ENCODE assay signal across 8 cellular contexts in the genomic region with DNA sequence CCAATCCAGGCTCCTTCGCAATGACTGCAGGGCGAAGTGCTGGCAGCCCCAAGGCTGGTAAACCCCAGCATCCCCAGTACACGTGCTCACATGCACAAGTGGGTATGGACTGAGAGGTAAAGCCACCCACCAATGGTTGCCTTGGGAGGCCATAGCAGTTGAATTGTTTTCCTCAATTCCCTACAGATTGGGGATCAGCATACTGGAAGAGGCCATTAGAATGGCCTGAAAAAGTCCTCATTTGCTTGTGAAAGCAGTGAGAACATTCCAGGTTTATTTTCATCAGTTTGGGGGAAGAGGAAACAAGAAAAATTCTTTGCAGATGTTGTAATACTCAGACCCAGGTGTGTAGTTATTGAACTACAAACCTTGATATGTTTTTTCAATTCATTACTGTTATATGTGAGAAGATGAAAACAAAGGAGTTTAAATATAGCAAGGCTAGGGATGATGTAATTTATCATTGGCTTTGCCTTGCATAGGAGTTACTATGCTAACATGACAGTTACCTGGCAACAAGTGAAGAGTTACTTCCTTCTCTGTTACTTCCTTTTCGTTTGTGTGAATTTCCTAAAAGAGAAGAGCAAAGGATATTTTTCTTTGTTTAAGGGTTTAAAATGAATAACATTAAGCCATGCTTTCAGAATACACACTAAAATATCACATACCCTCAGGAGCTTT. TPM values are rescaled to one million over a fixed set of nuclear protein-coding genes. Genes with fewer than 3 reads are reported as not detected.
DNase-seq lines count a peak whose midpoint lies in the region; ATAC-seq, FAIRE-seq and TF ChIP-seq lines count a peak whose summit lies in the region.

No MANE protein-coding gene starts in this region.

- H3K36me3 Mint-ChIP-seq in activated naive CD4-positive, alpha-beta T cell treated with anti-CD3 and anti-CD28 coated beads, Interleukin-2, amount 10 ng/mL, durations not matched to agents 7 days and 5 days: peaks cover 35% of the 10 kb centered on the region

- H3K36me3 ChIP-seq in Karpas-422 (ENCODE audit: insufficient read depth, low read length) (peaks cover 36% of the 10 kb centered on the region), GM12878 (ENCODE audit: control insufficient read depth in 2 of 2, insufficient read depth in 2 of 2, low read length in 1 of 2) (peaks cover 2 to 10% of the 10 kb centered on the region in 2 experiments), MG63 (peaks cover 27% of the 10 kb centered on the region)

- TF ChIP-seq RAD21 in GM12878 (IDR thresholded peaks at IDR 0.05; ENCODE audit: insufficient read depth, low read depth, low read length): no peak

- H3K9ac ChIP-seq in Karpas-422 (ENCODE audit: low read length) (peak overlapping the region; percentile 39; the same call in 1 of the 2 replicates), GM12878 (ENCODE audit: control insufficient read depth, insufficient read depth, low read length) (no peak overlapping the region; the same call in 1 of the 2 replicates)

- H3K4me1 Mint-ChIP-seq in activated naive CD4-positive, alpha-beta T cell treated with anti-CD3 and anti-CD28 coated beads, Interleukin-2, amount 10 ng/mL, durations not matched to agents 7 days and 5 days: peaks cover 37% of the 10 kb centered on the region

- H3K9me3 ChIP-seq in Karpas-422 (ENCODE audit: low read length) (no peaks in the 10 kb centered on the region), GM12878 (replicated peaks; ENCODE audit: control insufficient read depth, insufficient read depth, low read length) (no peaks in the 10 kb centered on the region), MG63 (no peaks in the 10 kb centered on the region)

- no peak for TF ChIP-seq EP300 in GM12878 (IDR thresholded peaks at IDR 0.05; ENCODE audit: borderline replicate concordance in 1 of 2, control insufficient read depth in 1 of 2, low read depth in 2 of 2, low read length in 2 of 2)

- H3K4me1 ChIP-seq in Karpas-422 (ENCODE audit: low read length) (peaks cover 63% of the 10 kb centered on the region), GM12878 (ENCODE audit: control insufficient read depth, insufficient read depth, low read length) (peaks cover 39% of the 10 kb centered on the region)

- ATAC-seq in GM12878: peak; percentile 63

- H3K4me2 ChIP-seq in Karpas-422 (ENCODE audit: low read depth, low read length, poor library complexity, severe bottlenecking) (peak overlapping the region; percentile 24), GM12878 (ENCODE audit: control insufficient read depth, insufficient read depth) (peak overlapping the region; percentile 7; the same call in 1 of the 2 replicates)

- H3K27ac Mint-ChIP-seq in activated naive CD4-positive, alpha-beta T cell treated with anti-CD3 and anti-CD28 coated beads, Interleukin-2, amount 10 ng/mL, durations not matched to agents 7 days and 5 days: peak overlapping the region; percentile 80

- intact Hi-C loops in GM12878 (cut with micrococcal nuclease; ENCODE audit: unreplicated experiment): no loop called here

- CTCF ChIA-PET in activated naive CD4-positive, alpha-beta T cell treated with anti-CD3 and anti-CD28 coated beads, Interleukin-2, amount 10 ng/mL, durations not matched to agents 7 days and 5 days (lab: Charles Lee): interaction anchor here (1.1 kb wide), 1 partner anchor 53 kb away, joined by 3 read pairs; no protein-coding TSS in a partner anchor
- CTCF ChIA-PET in GM12878 (lab: Yijun Ruan, JAX): interaction anchor here (0.7 to 4.6 kb wide), 5 partner anchors 27 to 183 kb away, joined by 3 to 31 read pairs (median 4); no protein-coding TSS in a partner anchor

- TF ChIP-seq POLR2A in GM12878 (IDR thresholded peaks at IDR 0.05; ENCODE audit: low read depth, low read length): no peak

- H4K20me1 ChIP-seq in Karpas-422 (ENCODE audit: insufficient read depth, low read depth, low read length): peaks cover 15% of the 10 kb centered on the region; the same call in 1 of the 2 replicates
- H4K20me1 ChIP-seq in GM12878 (ENCODE audit: control insufficient read depth, insufficient read depth): no peaks in the 10 kb centered on the region

- WGBS in GM12878 (ENCODE audit: insufficient coverage, insufficient replicate concordance, low lambda C conversion rate, missing lambda C conversion rate): 47% methylated on average over 4 of the region's 4 CpGs

- no TSS peak for BruUV-seq in GM12878 (replicated peaks; lab: Mats Ljungman, UMichigan)

- H3K27me3 Mint-ChIP-seq in activated naive CD4-positive, alpha-beta T cell treated with anti-CD3 and anti-CD28 coated beads, Interleukin-2, amount 10 ng/mL, durations not matched to agents 7 days and 5 days: no peaks in the 10 kb centered on the region

- POLR2A ChIA-PET in GM12878 (lab: Charles Lee): interaction anchor here (0.5 to 2.1 kb wide), 7 partner anchors 8 to 537 kb away, joined by 3 to 6 read pairs (median 4); partner anchors contain the start of gene GOLPH3

- no peak overlapping the region for H3K4me3 Mint-ChIP-seq in activated naive CD4-positive, alpha-beta T cell treated with anti-CD3 and anti-CD28 coated beads, Interleukin-2, amount 10 ng/mL, durations not matched to agents 7 days and 5 days

- RAD21 ChIA-PET in GM12878 (lab: Charles Lee; ENCODE audit: unreplicated experiment): interaction anchor here (0.7 to 3.7 kb wide), 8 partner anchors 10 to 214 kb away, joined by 3 to 18 read pairs (median 4); partner anchors contain the start of genes GOLPH3 and MTMR12

- SMC1A ChIA-PET in GM12878 (lab: Charles Lee; ENCODE audit: uncharacterized antibody, unreplicated experiment): interaction anchor here (0.9 to 2.3 kb wide), 10 partner anchors 8 to 119 kb away, joined by 3 to 10 read pairs (median 5); no protein-coding TSS in a partner anchor

- no peak overlapping the region for H3K4me3 ChIP-seq in Karpas-422 (ENCODE audit: low read length)
- H3K4me3 ChIP-seq in GM12878: no peak overlapping the region
- H3K4me3 ChIP-seq in MG63: no peak overlapping the region

- FAIRE-seq in GM12878 (lab: Jason Lieb, UNC) (peak; percentile 92), urothelium cell line (lab: Jason Lieb, UNC) (no peak)

- no peaks in the 10 kb centered on the region for H3K27me3 ChIP-seq in Karpas-422 (ENCODE audit: low read length)
- no peaks in the 10 kb centered on the region for H3K27me3 ChIP-seq in GM12878 (replicated peaks in 1 of 2; ENCODE audit: control insufficient read depth in 2 of 2, insufficient read depth in 2 of 2, low read length in 1 of 2)
- H3K27me3 ChIP-seq in MG63: no peaks in the 10 kb centered on the region

- no peak for TF ChIP-seq CTCF in GM12878 (IDR thresholded peaks at IDR 0.05 in 2 of 3, conservative IDR thresholded peaks at IDR 0.05 in 1 of 3; ENCODE audit: control insufficient read depth in 2 of 3, extremely low read depth in 1 of 3, insufficient read depth in 1 of 3, low read depth in 3 of 3, low read length in 3 of 3)

- H3K79me2 ChIP-seq in Karpas-422 (ENCODE audit: low read length): peaks cover 79% of the 10 kb centered on the region
- H3K79me2 ChIP-seq in GM12878 (ENCODE audit: control insufficient read depth, insufficient read depth, low read length): peaks cover 9% of the 10 kb centered on the region

- H3K9me2 ChIP-seq in Karpas-422 (replicated peaks; ENCODE audit: insufficient read depth, low read length): no peaks in the 10 kb centered on the region

- H2AFZ ChIP-seq in Karpas-422 (ENCODE audit: low read length) (no peak overlapping the region), GM12878 (ENCODE audit: control insufficient read depth, low read depth, low read length) (no peak overlapping the region; the same call in 1 of the 2 replicates)

- in situ Hi-C loops in GM12878 (cut with MboI): no loop called here

- H3K27ac ChIP-seq in Karpas-422 (ENCODE audit: low read length): peak overlapping the region; percentile 90
- H3K27ac ChIP-seq in GM12878 (ENCODE audit: control insufficient read depth, insufficient read depth): peak overlapping the region; percentile 19; the same call in 1 of the 2 replicates

- no peaks in the 10 kb centered on the region for H3K9me3 Mint-ChIP-seq in activated naive CD4-positive, alpha-beta T cell treated with anti-CD3 and anti-CD28 coated beads, Interleukin-2, amount 10 ng/mL, durations not matched to agents 7 days and 5 days

- no peak for DNase-seq in activated naive CD4-positive, alpha-beta T cell treated with anti-CD3 and anti-CD28 coated beads, Interleukin-2, amount 10 ng/mL, durations not matched to agents 7 days and 5 days
- no peak for DNase-seq in activated naive CD4-positive, alpha-beta T cell treated with anti-CD3 and anti-CD28 coated beads, Interleukin-2, amount 50 U/mL, for 16 hours
- peak; percentile 84 for DNase-seq in Karpas-422
- no peak for DNase-seq in GM12878 (ENCODE audit: low read depth, low spot score)
- DNase-seq in kidney tubule cell (ENCODE audit: low spot score): peak; percentile 90
- DNase-seq in MG63: no peak
- no peak for DNase-seq in NCI-H1930 (lab: John Stamatoyannopoulos, UW)
- DNase-seq in urothelium cell line (ENCODE audit: low spot score): no peak

TF ChIP-seq in GM12878, 131 proteins besides CTCF, POLR2A, EP300 and RAD21 (continues in another document):
- TF ChIP-seq SIX5 (IDR thresholded peaks at IDR 0.05; ENCODE audit: low read depth, low read length, severe bottlenecking): no peak
- 0 out of 2 replicates have a peak, but pooled peaks have one; percentile 20 for TF ChIP-seq NBN (IDR thresholded peaks at IDR 0.05)
- peak; percentile 58; the same call in 1 of the 2 replicates for TF ChIP-seq CREB1 (IDR thresholded peaks at IDR 0.05; ENCODE audit: low read depth)
- no peak for TF ChIP-seq CEBPB (IDR thresholded peaks at IDR 0.05; ENCODE audit: borderline replicate concordance in 1 of 2, low read depth in 2 of 2, low read length in 2 of 2)
- no peak for TF ChIP-seq BRCA1 (IDR thresholded peaks at IDR 0.05; ENCODE audit: low read depth, low read length)

RNA-seq across cellular contexts. Expression of gene MTMR12, which starts 36.4 kb away (rescaled TPM):
- total RNA-seq in Karpas-422 (2014; rRNA removed; shearing (Covaris generic); ENCODE audit: low replicate concordance): 63.4 and 126 TPM in 2 replicates
- 50.7 and 65.2 TPM in 2 replicates for total RNA-seq in GM12878 (2013; cell fraction: nucleolus; rRNA removed)
- total RNA-seq in GM12878 (2014; rRNA removed): 17.1 and 19.3 TPM in 2 replicates
- total RNA-seq in GM12878 (2014; rRNA removed; fragmentation: Illumina TruSeq; extraction: Trizol): 15.4 and 16.2 TPM in 2 replicates
- 21.7 and 25.7 TPM in 2 replicates for total RNA-seq in GM12878 (2021)
- 6.2 TPM for polyA plus RNA-seq in GM12878 (2011; ENCODE audit: low read depth)
- polyA plus RNA-seq in GM12878 (2011; rRNA removed): 22.9 and 24.7 TPM in 2 replicates
- polyA plus RNA-seq in GM12878 (2011; cell fraction: cytosol; rRNA removed): 13.3 and 15.2 TPM in 2 replicates
- 9.5 and 11.1 TPM in 2 replicates for polyA plus RNA-seq in GM12878 (2011; cell fraction: nucleus; rRNA removed)
- polyA plus RNA-seq in GM12878 (2012): 8.7 TPM in 2 replicates
- polyA plus RNA-seq in GM12878 (2014; fragmentation: Illumina TruSeq; extraction: Trizol): 22.4 and 22.6 TPM in 2 replicates
- 1 to 10 TPM; 5.0 to 8.1 TPM for polyA plus RNA-seq in GM12878 (2014; fragmentation: Nextera tagmentation; extraction: Ambion mirVana)
- 16.0 and 16.5 TPM in 2 replicates for polyA plus RNA-seq in GM12878 (2014; rRNA removed)
- 10 to 100 TPM; 10.8 to 12.7 TPM for polyA plus RNA-seq in GM12878 (2016; fragmentation: Nextera tagmentation; extraction: Ambion mirVana)
- 19.7 and 33.3 TPM in 2 replicates for polyA minus RNA-seq in GM12878 (2011; rRNA and poly(A)+ RNA removed)
- 9.6 and 12.2 TPM in 2 replicates for polyA minus RNA-seq in GM12878 (2011; cell fraction: cytosol; rRNA and poly(A)+ RNA removed)
- 13.5 and 23.0 TPM in 2 replicates for polyA minus RNA-seq in GM12878 (2011; cell fraction: nucleus; rRNA and poly(A)+ RNA removed)
- total RNA-seq in MG63 (2014; rRNA removed; shearing (Covaris generic); ENCODE audit: low replicate concordance): 11.7 and 12.1 TPM in 2 replicates

Comparison
In these comparisons a context has a peak if more than half of its experiments do, and no peak if none do; other contexts are left out.
1. DNase-seq: peak in Karpas-422 (single experiment) and kidney tubule cell (single experiment); none in activated naive CD4-positive, alpha-beta T cell treated with anti-CD3 and anti-CD28 coated beads, Interleukin-2, amount 10 ng/mL, durations not matched to agents 7 days and 5 days (single experiment), activated naive CD4-positive, alpha-beta T cell treated with anti-CD3 and anti-CD28 coated beads, Interleukin-2, amount 50 U/mL, for 16 hours (single experiment), GM12878 (single experiment), MG63 (single experiment), NCI-H1930 (0 of 2) and urothelium cell line (single experiment).